ENCODE assay signal across 8 cellular contexts in the genomic region with DNA sequence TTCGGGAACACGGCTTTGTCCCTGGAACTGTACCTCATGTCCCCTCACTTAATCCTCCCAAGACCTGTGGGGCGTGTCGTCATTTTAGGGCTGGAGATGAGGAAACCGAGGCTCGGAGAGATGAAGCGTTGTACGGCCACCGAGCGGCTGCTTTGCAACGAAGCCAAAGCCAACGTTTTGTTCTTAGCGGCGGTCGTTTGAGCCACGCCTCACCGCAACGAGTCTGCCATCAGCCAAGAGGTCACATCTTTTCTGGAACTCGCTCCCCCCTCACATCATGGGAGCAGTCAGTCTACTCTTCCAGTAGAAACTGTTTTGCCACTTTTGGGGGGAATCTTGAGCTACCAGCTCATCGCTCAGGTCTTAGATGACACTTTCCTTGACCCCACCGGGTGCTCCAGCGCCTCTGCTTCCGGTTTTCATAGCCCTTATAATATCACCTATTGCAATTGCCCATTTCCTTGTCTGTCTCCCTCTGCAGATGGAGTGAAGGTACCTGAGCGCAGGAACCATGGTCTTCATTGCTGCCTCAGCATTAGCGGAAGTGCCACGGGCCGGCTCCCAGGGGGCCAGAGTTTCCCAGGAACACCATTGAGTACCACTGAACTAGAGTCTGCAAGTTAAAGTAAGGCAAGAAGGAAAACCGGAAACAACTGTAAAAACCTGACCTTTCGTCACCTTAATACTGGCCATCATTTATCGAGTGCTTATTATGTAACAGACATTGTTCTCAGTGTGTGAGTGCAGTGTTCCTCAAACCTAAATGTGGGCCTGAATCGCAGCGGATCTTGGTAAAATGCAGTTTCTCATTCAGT. TPM values are rescaled to one million over a fixed set of nuclear protein-coding genes. Genes with fewer than 3 reads are reported as not detected.
A peak's percentile ranks its signal among the peaks of the same experiment; 100 is the strongest.
DNase-seq lines count a peak whose midpoint lies in the region; ATAC-seq and TF ChIP-seq lines count a peak whose summit lies in the region.

No MANE protein-coding gene starts in this region.

- H3K9me3 ChIP-seq in hepatocyte (ENCODE audit: low read depth), result no peaks in the 10 kb centered on the region

- 68% methylated on average over 32 of the region's 32 CpGs for WGBS in hepatocyte (ENCODE audit: low lambda C conversion rate, missing lambda C conversion rate)

- no peaks in the 10 kb centered on the region for H3K9me3 Mint-ChIP-seq in stimulated activated naive B cell treated with anti-CD40 and anti-IgM and Interleukin-4, amounts not matched to agents 10 μg/mL and 1 μg/mL and 100 μg/mL, for 72 hours

- no peaks in the 10 kb centered on the region for H3K9me2 ChIP-seq in hepatocyte (replicated peaks; ENCODE audit: insufficient read depth)

- peaks cover 6 to 14% of the 10 kb centered on the region in 2 donors for H3K36me3 Mint-ChIP-seq in stimulated activated naive B cell treated with anti-CD40 and anti-IgM and Interleukin-4, amounts not matched to agents 10 μg/mL and 1 μg/mL and 100 μg/mL, for 72 hours

- H3K27me3 ChIP-seq in hepatocyte, result no peaks in the 10 kb centered on the region

- H3K4me1 ChIP-seq in hepatocyte (ENCODE audit: insufficient read depth), result peaks cover 27% of the 10 kb centered on the region

- H3K4me1 Mint-ChIP-seq in stimulated activated naive B cell treated with anti-CD40 and anti-IgM and Interleukin-4, amounts not matched to agents 10 μg/mL and 1 μg/mL and 100 μg/mL, for 72 hours, result peaks cover 31 to 78% of the 10 kb centered on the region in 2 donors

- H3K27me3 Mint-ChIP-seq in stimulated activated naive B cell treated with anti-CD40 and anti-IgM and Interleukin-4, amounts not matched to agents 10 μg/mL and 1 μg/mL and 100 μg/mL, for 72 hours, result no peaks in the 10 kb centered on the region

- no peaks in the 10 kb centered on the region for H3K36me3 ChIP-seq in hepatocyte (replicated peaks; ENCODE audit: insufficient read depth, low read depth)

- peak overlapping the region; percentile 94 for H3K4me2 ChIP-seq in hepatocyte

- DNase-seq in DMS53 (lab: John Stamatoyannopoulos, UW) (peak; percentile 88), hepatocyte (ENCODE audit: low spot score) (no peak), 8988T (no peak)
- DNase-seq in activated effector memory CD4-positive, alpha-beta T cell treated with anti-CD3 and anti-CD28 coated beads, Interleukin-2, amount 50 U/mL, for 16 hours, result peak; percentile 64
- DNase-seq in stimulated activated naive B cell treated with anti-CD40 and anti-IgM and Interleukin-4, amounts not matched to agents 10 μg/mL and 1 μg/mL and 100 μg/mL, for 72 hours, result no peak

- H3K79me2 ChIP-seq in hepatocyte, result no peaks in the 10 kb centered on the region

- H3K27ac Mint-ChIP-seq in stimulated activated naive B cell treated with anti-CD40 and anti-IgM and Interleukin-4, amounts not matched to agents 10 μg/mL and 1 μg/mL and 100 μg/mL, for 72 hours, result peak overlapping the region; percentile 95

- no peak for TF ChIP-seq CTCF in hepatocyte (IDR thresholded peaks at IDR 0.05; ENCODE audit: poor library complexity)

- peak overlapping the region; percentile 99 for H2AFZ ChIP-seq in hepatocyte

- H3K27ac ChIP-seq in hepatocyte, result peak overlapping the region; percentile 96

- peak overlapping the region; percentile 83 to 90 for H3K4me3 Mint-ChIP-seq in stimulated activated naive B cell treated with anti-CD40 and anti-IgM and Interleukin-4, amounts not matched to agents 10 μg/mL and 1 μg/mL and 100 μg/mL, for 72 hours

- peak; percentile 3 for ATAC-seq in HG02852 (IDR thresholded peaks at IDR 0.05; ENCODE audit: unreplicated experiment)
- peak; percentile 3 for ATAC-seq in stimulated activated naive B cell treated with anti-CD40 and anti-IgM and Interleukin-4, amounts not matched to agents 10 μg/mL and 1 μg/mL and 100 μg/mL, for 72 hours (replicated peaks)
- no peak for ATAC-seq in HG03442 (IDR thresholded peaks at IDR 0.05; ENCODE audit: unreplicated experiment)
- ATAC-seq in GM19351 (IDR thresholded peaks at IDR 0.05; ENCODE audit: unreplicated experiment), result no peak

- peak overlapping the region; percentile 42 for H3K4me3 ChIP-seq in hepatocyte

- H4K20me1 ChIP-seq in hepatocyte (ENCODE audit: insufficient read depth, poor library complexity, severe bottlenecking), result no peaks in the 10 kb centered on the region

RNA-seq across cellular contexts. Expression of a gene that starts 19.6 kb away (rescaled TPM):
- 0.70 and 0.92 TPM in 2 replicates for total RNA-seq in hepatocyte
- 2.1 and 3.9 TPM in 2 replicates for polyA plus RNA-seq in hepatocyte

Comparison
In these comparisons a context has a peak if more than half of its experiments do, and no peak if none do; other contexts are left out.
1. DNase-seq: peak in DMS53 (single experiment) and activated effector memory CD4-positive, alpha-beta T cell treated with anti-CD3 and anti-CD28 coated beads, Interleukin-2, amount 50 U/mL, for 16 hours (single experiment); none in hepatocyte (single experiment), stimulated activated naive B cell treated with anti-CD40 and anti-IgM and Interleukin-4, amounts not matched to agents 10 μg/mL and 1 μg/mL and 100 μg/mL, for 72 hours (single experiment) and 8988T (single experiment).
2. ATAC-seq: peak in HG02852 (single experiment) and stimulated activated naive B cell treated with anti-CD40 and anti-IgM and Interleukin-4, amounts not matched to agents 10 μg/mL and 1 μg/mL and 100 μg/mL, for 72 hours (2 of 2); none in HG03442 (single experiment) and GM19351 (single experiment).